23 cellular contexts compared by ENCODE assay signal in the genomic region with DNA sequence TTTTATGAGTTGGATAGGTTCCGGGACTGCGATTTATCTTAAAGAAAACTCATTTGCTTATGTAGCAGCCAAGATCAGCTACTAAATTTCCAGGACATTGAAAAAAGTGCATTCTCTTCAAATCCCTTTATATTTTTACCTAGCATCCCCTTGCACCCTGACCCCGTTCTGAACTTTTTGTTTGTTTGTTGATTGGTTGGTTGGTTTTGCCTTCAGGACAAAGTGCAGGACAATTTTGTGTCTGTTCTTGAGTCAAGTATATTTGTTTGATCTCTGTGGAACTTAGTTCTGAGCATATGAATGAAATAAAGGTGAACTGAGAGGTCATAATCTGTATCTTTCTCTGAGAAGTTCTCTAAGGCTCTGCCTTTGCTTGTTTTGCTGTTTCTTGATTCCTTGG. TPM values are rescaled to one million over a fixed set of nuclear protein-coding genes. Genes with fewer than 3 reads are reported as not detected.
DNase-seq lines count a peak whose midpoint lies in the region; ATAC-seq, FAIRE-seq and TF ChIP-seq lines count a peak whose summit lies in the region.
"Had no signal": no experiment of that assay in that cellular context is flagged by ENCODE, and none has a peak within 500 bp of the region (broad histone marks: within the 10 kb centered on the region; RNA-seq: fewer than 3 reads in every experiment).

No MANE protein-coding gene starts in this region.

- H3K79me2 ChIP-seq in H1 (ENCODE audit: control insufficient read depth in 1 of 2, insufficient read depth in 2 of 2, low read length in 2 of 2): no peaks in the 10 kb centered on the region

- no peak overlapping the region for H3K4ac ChIP-seq in H1 (replicated peaks; ENCODE audit: insufficient read length, low read depth, low read length)

- H3K23me2 ChIP-seq in H1 (ENCODE audit: low read depth, low read length): no peaks in the 10 kb centered on the region

- POLR2A ChIA-PET in H1 (lab: Charles Lee; ENCODE audit: partially characterized antibody): no interaction called here

- TF ChIP-seq POLR2A in H1 (IDR thresholded peaks at IDR 0.05; ENCODE audit: control extremely low read depth in 1 of 2, low read depth in 2 of 2, low read length in 2 of 2): no peak
- TF ChIP-seq POLR2A in esophagus muscularis mucosa (IDR thresholded peaks at IDR 0.05; ENCODE audit: low read depth): no peak

- no peak for TF ChIP-seq RAD21 in H1 (IDR thresholded peaks at IDR 0.05 in 1 of 2, conservative IDR thresholded peaks at IDR 0.05 in 1 of 2; ENCODE audit: low read depth in 2 of 2, low read length in 2 of 2)
- no peak for TF ChIP-seq RAD21 in liver (IDR thresholded peaks at IDR 0.05)

- H2AFZ ChIP-seq in H1 (ENCODE audit: low read length): no peak overlapping the region
- H2AFZ ChIP-seq: GM23338 had no signal

- no peaks in the 10 kb centered on the region for H3K79me1 ChIP-seq in H1 (ENCODE audit: low read depth, low read length)

- no peaks in the 10 kb centered on the region for H3K9me3 ChIP-seq in H1 (ENCODE audit: insufficient read depth in 2 of 2, low read depth in 1 of 2, low read length in 1 of 2)
- no peaks in the 10 kb centered on the region for H3K9me3 ChIP-seq in liver (ENCODE audit: control insufficient read depth in 4 of 4, low read length in 3 of 4)
- no peaks in the 10 kb centered on the region for H3K9me3 ChIP-seq in neutrophil
- no peaks in the 10 kb centered on the region for H3K9me3 ChIP-seq in esophagus muscularis mucosa
- H3K9me3 ChIP-seq: BLaER1, HAP-1 had no signal

- no peak overlapping the region for H2AK5ac ChIP-seq in H1 (ENCODE audit: low read depth, low read length)

- no peak overlapping the region for H2BK5ac ChIP-seq in H1 (ENCODE audit: low read depth, low read length)

- no peak overlapping the region for H2BK20ac ChIP-seq in H1 (ENCODE audit: low read length)

- H3K56ac ChIP-seq in H1 (replicated peaks; ENCODE audit: insufficient read length, low read depth, low read length): no peak overlapping the region

- H3K27ac ChIP-seq in HL-60 (replicated peaks) (peak overlapping the region; percentile 67; the same call in 1 of the 2 replicates), H1 (ENCODE audit: low read depth, low read length) (no peak overlapping the region), liver (ENCODE audit: low read depth in 1 of 2, low read length in 2 of 2) (no peak overlapping the region), neutrophil (peak overlapping the region; percentile 90), esophagus muscularis mucosa (replicated peaks in 1 of 4) (no peak overlapping the region)
- H3K27ac ChIP-seq: 22Rv1, BLaER1, C4-2B had no signal

- no peak overlapping the region for H3K23ac ChIP-seq in H1 (ENCODE audit: insufficient read length)

- H2BK120ac ChIP-seq in H1 (replicated peaks; ENCODE audit: low read depth, low read length): no peak overlapping the region

- no peak for ATAC-seq in GM21576 (IDR thresholded peaks at IDR 0.05; ENCODE audit: unreplicated experiment)
- ATAC-seq: CD8-positive, alpha-beta T cell; GM23338 had no signal

- H2BK12ac ChIP-seq in H1 (ENCODE audit: low read depth, low read length): no peak overlapping the region

- no peaks in the 10 kb centered on the region for H4K20me1 ChIP-seq in H1 (replicated peaks in 1 of 2; ENCODE audit: control insufficient read depth in 1 of 2, insufficient read depth in 2 of 2, low read length in 2 of 2)
- H4K20me1 ChIP-seq: BLaER1 had no signal

- H3K4me2 ChIP-seq in H1 (ENCODE audit: insufficient read depth in 1 of 2, low read depth in 2 of 2, low read length in 2 of 2): no peak overlapping the region
- H3K4me2 ChIP-seq: BLaER1, GM23338 had no signal

- no peak overlapping the region for H4K5ac ChIP-seq in H1 (ENCODE audit: insufficient read length, low read depth, low read length)

- no peak overlapping the region for H4K91ac ChIP-seq in H1 (replicated peaks; ENCODE audit: insufficient read length, low read length)

- no peak for DNase-seq in HL-60 (ENCODE audit: low read depth in 1 of 2, low spot score in 1 of 2)
- DNase-seq in H1 (ENCODE audit: low read depth in 1 of 2, low spot score in 2 of 2): no peak
- DNase-seq in pons (ENCODE audit: low spot score): no peak
- DNase-seq in esophagus muscularis mucosa (ENCODE audit: extremely low spot score): no peak
- DNase-seq: Caco-2; CD4-positive, CD25-positive, alpha-beta regulatory T cell; CD8-positive, alpha-beta T cell; DMS153; DND-41; HFFc6 had no signal

- H3K14ac ChIP-seq in H1 (ENCODE audit: insufficient read length): no peak overlapping the region

- no peak overlapping the region for H3K9ac ChIP-seq in H1 (replicated peaks in 1 of 4; ENCODE audit: extremely low read depth in 1 of 4, low read depth in 3 of 4, low read length in 3 of 4)
- no peak overlapping the region for H3K9ac ChIP-seq in liver (ENCODE audit: low read depth in 1 of 2, low read length in 2 of 2)
- H3K9ac ChIP-seq: BLaER1 had no signal

- no peak overlapping the region for H3K18ac ChIP-seq in H1 (ENCODE audit: extremely low read depth, low read length)

- H4K8ac ChIP-seq in H1 (ENCODE audit: extremely low read depth, insufficient read depth, low read length): peak overlapping the region; percentile 23; the same call in 1 of the 2 replicates

- TF ChIP-seq EP300 in H1 (IDR thresholded peaks at IDR 0.05; ENCODE audit: borderline replicate concordance in 1 of 2, low read depth in 2 of 2, low read length in 2 of 2) (no peak), esophagus muscularis mucosa (IDR thresholded peaks at IDR 0.05) (no peak)

- H3K27me3 ChIP-seq in HL-60 (ENCODE audit: insufficient read depth, poor library complexity, severe bottlenecking) (no peaks in the 10 kb centered on the region), H1 (replicated peaks in 1 of 4; ENCODE audit: control insufficient read depth in 3 of 4, extremely low read depth in 1 of 4, insufficient read depth in 3 of 4, low read length in 3 of 4) (no peaks in the 10 kb centered on the region), liver (ENCODE audit: control insufficient read depth in 4 of 4, insufficient read depth in 4 of 4, low read length in 3 of 4) (no peaks in the 10 kb centered on the region), neutrophil (no peaks in the 10 kb centered on the region), esophagus muscularis mucosa (no peaks in the 10 kb centered on the region)
- H3K27me3 ChIP-seq: BLaER1 had no signal

- CTCF ChIA-PET in H1 (lab: Charles Lee; ENCODE audit: partially characterized antibody): interaction anchor here (1.2 kb wide), 1 partner anchor 25 kb away, joined by 3 read pairs; no protein-coding TSS in a partner anchor

- no peak overlapping the region for H2BK15ac ChIP-seq in H1 (ENCODE audit: low read length)

- FAIRE-seq in H1 (lab: Jason Lieb, UNC): no peak
- FAIRE-seq: A204.1, G401.6, GM12892, GM19239, H54 had no signal

- TF ChIP-seq CTCF in HL-60 (IDR thresholded peaks at IDR 0.05; ENCODE audit: insufficient read depth, low read length): no peak
- TF ChIP-seq CTCF in H1 (IDR thresholded peaks at IDR 0.05; ENCODE audit: control extremely low read depth in 1 of 3, insufficient read depth in 1 of 3, low read depth in 1 of 3, low read length in 3 of 3): no peak
- TF ChIP-seq CTCF in liver (IDR thresholded peaks at IDR 0.05; ENCODE audit: low read depth, low read length, missing input control): no peak
- TF ChIP-seq CTCF in neutrophil (IDR thresholded peaks at IDR 0.05): no peak
- TF ChIP-seq CTCF in esophagus muscularis mucosa (IDR thresholded peaks at IDR 0.05): no peak

- 93% methylated on average over 3 of the region's 3 CpGs; no CpG with 5 or more reads in 1 of the 2 experiments for WGBS in H1 (ENCODE audit: extremely low coverage in 1 of 2, insufficient coverage in 1 of 2, insufficient read length in 1 of 2, insufficient replicate concordance in 2 of 2, low coverage in 1 of 2, low lambda C conversion rate in 2 of 2, missing lambda C conversion rate in 1 of 2), 2 experiments
- 77% methylated on average over 3 of the region's 3 CpGs for WGBS in liver
- WGBS in esophagus muscularis mucosa: 99% methylated on average over 3 of the region's 3 CpGs

- H3K4me1 ChIP-seq in H1 (replicated peaks in 1 of 4; ENCODE audit: control insufficient read depth in 3 of 4, insufficient read depth in 4 of 4, low read length in 3 of 4) (peaks cover 0 to 3% (median 0%) of the 10 kb centered on the region in 4 experiments; a peak in 1 of 7 replicates), liver (ENCODE audit: control insufficient read depth in 4 of 4, insufficient read depth in 4 of 4, low read length in 3 of 4) (peaks cover 2 to 17% (median 12%) of the 10 kb centered on the region in 4 donors), neutrophil (ENCODE audit: control insufficient read depth in 1 of 2, insufficient read depth in 1 of 2, low read depth in 1 of 2, low read length in 1 of 2) (peaks cover 37 to 54% of the 10 kb centered on the region in 2 experiments), esophagus muscularis mucosa (no peaks in the 10 kb centered on the region)
- H3K4me1 ChIP-seq: HAP-1 had no signal

- H3K36me3 ChIP-seq in H1 (ENCODE audit: control insufficient read depth in 2 of 4, insufficient read depth in 4 of 4, low read length in 3 of 4): peaks cover 0 to 3% (median 0%) of the 10 kb centered on the region in 4 experiments; a peak in 1 of 8 replicates
- H3K36me3 ChIP-seq in liver (ENCODE audit: control insufficient read depth in 4 of 4, insufficient read depth in 3 of 4, low read depth in 1 of 4, low read length in 3 of 4): no peaks in the 10 kb centered on the region
- H3K36me3 ChIP-seq in neutrophil: no peaks in the 10 kb centered on the region
- H3K36me3 ChIP-seq in esophagus muscularis mucosa: peaks cover 0 to 8% (median 0%) of the 10 kb centered on the region in 4 donors
- H3K36me3 ChIP-seq: BLaER1, HAP-1 had no signal

- intact Hi-C loops in esophagus muscularis mucosa (cut with DNase I): no loop called here

- no peak overlapping the region for H3K4me3 ChIP-seq in HL-60 (replicated peaks; ENCODE audit: insufficient read depth, low read length)
- H3K4me3 ChIP-seq in H1 (ENCODE audit: extremely low read depth in 1 of 4, insufficient read depth in 2 of 4, low read depth in 3 of 4, low read length in 4 of 4): no peak overlapping the region
- H3K4me3 ChIP-seq in liver (ENCODE audit: low read depth in 1 of 3, low read length in 3 of 3): no peak overlapping the region
- no peak overlapping the region for H3K4me3 ChIP-seq in neutrophil (ENCODE audit: low read depth in 1 of 2, low read length in 1 of 2)
- H3K4me3 ChIP-seq in esophagus muscularis mucosa: no peak overlapping the region
- H3K4me3 ChIP-seq: BLaER1, GM23338, HAP-1 had no signal

RNA-seq across cellular contexts. Expression of a gene that starts 12.8 kb away (rescaled TPM):
- 13.0 and 15.3 TPM in 2 replicates for total RNA-seq in H1 (2021; fragmentation: NEBNext Ultra II Directional; extraction: Animal tissue kit (Norgen Biotek cat#: 25700))
- polyA plus RNA-seq in H1 (2011; rRNA removed): 2.7 and 4.2 TPM in 2 replicates
- 3.6 TPM for polyA plus RNA-seq in H1 (2011; cell fraction: cytosol; rRNA removed)
- polyA plus RNA-seq in H1 (2011; cell fraction: nucleus; rRNA removed): 5.0 TPM
- 5.1 to 6.2 TPM (median 5.8 TPM) in 4 replicates for polyA plus RNA-seq in H1 (2012, experiment 1 of 2)
- polyA plus RNA-seq in H1 (2012, experiment 2 of 2): 0.60 TPM
- 5.8 TPM for polyA plus RNA-seq in H1 (2013, experiment 1 of 2)
- polyA plus RNA-seq in H1 (2013, experiment 2 of 2): 5.8 TPM
- 13.8 and 14.7 TPM in 2 replicates for polyA minus RNA-seq in H1 (2011; rRNA and poly(A)+ RNA removed)
- 10.8 TPM for polyA minus RNA-seq in H1 (2011; cell fraction: cytosol; rRNA and poly(A)+ RNA removed)
- 35.9 TPM for polyA minus RNA-seq in H1 (2011; cell fraction: nucleus; rRNA and poly(A)+ RNA removed)
- total RNA-seq in liver: 10 to 100 TPM; 29.4 to 53.7 TPM
- polyA plus RNA-seq in liver: 10 to 100 TPM; 12.2 to 14.8 TPM
- 10 to 100 TPM; 18.1 to 27.4 (median 21.6) TPM for total RNA-seq in esophagus muscularis mucosa

Comparison
In these comparisons a context has a peak if more than half of its experiments do, and no peak if none do; other contexts are left out.
1. H3K27ac ChIP-seq: peak in HL-60 (single experiment) and neutrophil (single experiment); none in H1 (single experiment), liver (0 of 2) and esophagus muscularis mucosa (0 of 4).